8 cellular contexts compared by ENCODE assay signal in the genomic region with DNA sequence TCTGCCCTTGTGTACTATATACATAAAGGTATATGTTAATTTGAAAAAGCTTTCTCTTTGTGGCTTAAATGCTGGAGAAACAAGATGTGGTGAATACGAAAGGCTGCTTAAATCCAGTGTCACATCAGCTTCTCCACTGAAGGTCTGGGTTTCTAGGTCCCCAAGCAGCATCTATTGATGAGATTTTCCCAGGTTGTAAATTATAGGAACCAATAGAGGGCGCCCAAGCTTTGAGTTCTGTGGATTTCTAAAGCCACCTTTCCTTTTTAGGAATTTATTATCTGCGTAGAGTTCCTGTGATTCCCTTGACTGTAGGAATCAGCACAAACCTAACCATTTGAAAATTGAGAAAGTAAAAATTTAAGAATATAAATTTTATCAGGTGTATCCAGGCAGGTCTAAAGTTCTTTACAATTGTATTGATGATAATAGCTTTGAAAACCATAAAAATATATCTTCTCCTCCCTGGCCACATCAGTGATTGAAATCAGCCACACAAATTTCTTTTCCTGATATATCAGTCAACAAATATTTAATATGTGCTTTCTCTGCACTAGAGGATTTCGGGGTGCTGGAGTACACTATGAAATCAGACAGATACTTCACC.
DNase-seq lines count a peak whose midpoint lies in the region; ATAC-seq and TF ChIP-seq lines count a peak whose summit lies in the region.

No MANE protein-coding gene starts in this region.

- no peaks in the 10 kb centered on the region for H3K36me3 ChIP-seq in neural progenitor cell

- H3K4me2 ChIP-seq in neural progenitor cell: no peak overlapping the region

- H3K4me3 Mint-ChIP-seq in neural progenitor cell: no peak overlapping the region

- DNase-seq in NCI-H345 (lab: John Stamatoyannopoulos, UW) (peak; percentile 11), NCI-H345 treated with DMSO at 0.1 percent for 48 hours (lab: John Stamatoyannopoulos, UW; ENCODE audit: unreplicated experiment) (no peak), NB4 (ENCODE audit: low read depth) (peak; percentile 44), cerebellum (ENCODE audit: low spot score) (peak; percentile 30), neural progenitor cell (ENCODE audit: low spot score) (peak; percentile 81), putamen (ENCODE audit: low spot score) (no peak)

- no peaks in the 10 kb centered on the region for H3K79me2 ChIP-seq in neural progenitor cell (ENCODE audit: low read depth)

- H3K4me1 ChIP-seq in neural progenitor cell: no peaks in the 10 kb centered on the region

- TF ChIP-seq CTCF in NB4 (IDR thresholded peaks at IDR 0.05; ENCODE audit: low read depth, low read length) (peak; percentile 62), neural progenitor cell (IDR thresholded peaks at IDR 0.05) (peak; percentile 80)

- no peak overlapping the region for H3K9ac ChIP-seq in neural progenitor cell

- no peak for ATAC-seq in GM21515 (IDR thresholded peaks at IDR 0.05; ENCODE audit: unreplicated experiment)
- ATAC-seq in HG02759 (IDR thresholded peaks at IDR 0.05; ENCODE audit: unreplicated experiment): no peak

- no peaks in the 10 kb centered on the region for H3K27me3 ChIP-seq in neural progenitor cell

- H3K9me3 ChIP-seq in neural progenitor cell (ENCODE audit: low read depth): no peaks in the 10 kb centered on the region

- no peaks in the 10 kb centered on the region for H3K27me3 Mint-ChIP-seq in neural progenitor cell (ENCODE audit: insufficient read depth, low read depth)

- no peak overlapping the region for H2AFZ ChIP-seq in neural progenitor cell (replicated peaks)

- H3K9me3 Mint-ChIP-seq in neural progenitor cell: no peaks in the 10 kb centered on the region

- no peak overlapping the region for H3K27ac ChIP-seq in neural progenitor cell

- H3K4me3 ChIP-seq in NB4 (ENCODE audit: low read depth, low read length) (no peak overlapping the region), neural progenitor cell (no peak overlapping the region)

- no peaks in the 10 kb centered on the region for H3F3A ChIP-seq in neural progenitor cell (ENCODE audit: low read depth)

- no peaks in the 10 kb centered on the region for H4K20me1 ChIP-seq in neural progenitor cell (ENCODE audit: low read depth)

- no peaks in the 10 kb centered on the region for H3K36me3 Mint-ChIP-seq in neural progenitor cell

- H3K27ac Mint-ChIP-seq in neural progenitor cell: no peak overlapping the region

- no peak for TF ChIP-seq POLR2A in NB4 (IDR thresholded peaks at IDR 0.05; ENCODE audit: extremely low read depth, insufficient read length)

- no peaks in the 10 kb centered on the region for H3K4me1 Mint-ChIP-seq in neural progenitor cell

Comparison
In these comparisons a context has a peak if more than half of its experiments do, and no peak if none do; other contexts are left out.
1. DNase-seq: peak in NCI-H345 (single experiment), NB4 (single experiment), cerebellum (single experiment) and neural progenitor cell (single experiment); none in NCI-H345 treated with DMSO at 0.1 percent for 48 hours (single experiment) and putamen (single experiment).